Comparison of ENCODE assay signal across 16 cellular contexts in the genomic region with DNA sequence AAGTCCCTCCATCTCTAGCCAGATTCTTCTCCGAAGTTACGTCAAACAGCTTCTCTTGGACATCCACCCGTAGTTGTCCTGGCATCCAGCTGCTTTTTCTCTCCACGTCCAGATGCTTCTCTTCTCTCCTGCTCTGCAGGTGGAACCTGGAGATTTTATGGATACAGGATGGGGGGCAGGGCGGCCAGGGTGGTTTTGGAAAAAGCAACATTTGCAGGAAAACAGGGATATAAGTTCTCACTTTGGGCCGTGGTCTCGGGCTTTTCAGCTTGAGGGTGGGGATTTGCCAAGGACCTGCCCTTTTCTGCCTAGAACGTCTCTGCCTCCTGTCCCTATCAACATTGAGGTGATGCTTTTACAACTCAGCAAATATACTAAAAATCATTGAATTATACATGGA.
DNase-seq lines count a peak whose midpoint lies in the region; ATAC-seq, FAIRE-seq and TF ChIP-seq lines count a peak whose summit lies in the region.
"Had no signal": no experiment of that assay in that cellular context is flagged by ENCODE, and none has a peak within 500 bp of the region (broad histone marks: within the 10 kb centered on the region; RNA-seq: fewer than 3 reads in every experiment).

No MANE protein-coding gene starts in this region.

- no peak overlapping the region for H3K4me2 ChIP-seq in astrocyte (ENCODE audit: low read length)

- TF ChIP-seq CTCF in astrocyte (IDR thresholded peaks at IDR 0.05; ENCODE audit: insufficient read depth, low read depth, low read length): no peak

- no peak overlapping the region for H3K27ac Mint-ChIP-seq in astrocyte (ENCODE audit: unreplicated experiment)

- H3K79me2 ChIP-seq in astrocyte (ENCODE audit: insufficient read depth, low read length): no peaks in the 10 kb centered on the region

- H3K27me3 ChIP-seq in astrocyte (ENCODE audit: insufficient read depth, low read length) (no peaks in the 10 kb centered on the region), layer of hippocampus (ENCODE audit: control insufficient read depth, insufficient read depth, low read length) (no peaks in the 10 kb centered on the region)
- H3K27me3 ChIP-seq: SJCRH30 had no signal

- H3K9ac ChIP-seq in astrocyte (ENCODE audit: low read length): no peak overlapping the region
- H3K9ac ChIP-seq: GM23248 had no signal

- H4K20me1 ChIP-seq in astrocyte (ENCODE audit: insufficient read depth, low read length): no peaks in the 10 kb centered on the region

- peaks cover 6% of the 10 kb centered on the region for H3K9me3 Mint-ChIP-seq in astrocyte (ENCODE audit: unreplicated experiment)

- H3K9me3 ChIP-seq in astrocyte (ENCODE audit: insufficient read depth, low read depth, low read length): no peaks in the 10 kb centered on the region
- H3K9me3 ChIP-seq: SJCRH30 had no signal

- no peaks in the 10 kb centered on the region for H3K36me3 Mint-ChIP-seq in astrocyte (ENCODE audit: low read depth, unreplicated experiment)

- H3K4me1 Mint-ChIP-seq in astrocyte (ENCODE audit: low read depth, unreplicated experiment): no peaks in the 10 kb centered on the region

- H3K27ac ChIP-seq in astrocyte (ENCODE audit: low read depth, low read length) (no peak overlapping the region), layer of hippocampus (ENCODE audit: low read depth, low read length) (peak overlapping the region; percentile 62)
- H3K27ac ChIP-seq: C4-2B, GM23248, SJCRH30 had no signal

- no peak for FAIRE-seq in astrocyte (lab: Jason Lieb, UNC)

- H3K4me3 ChIP-seq in astrocyte (ENCODE audit: insufficient read depth, low read depth, low read length): no peak overlapping the region
- H3K4me3 ChIP-seq: GM23248, SJCRH30 had no signal

- no peak overlapping the region for H3K4me3 Mint-ChIP-seq in astrocyte (ENCODE audit: unreplicated experiment)

- H2AFZ ChIP-seq in astrocyte (ENCODE audit: low read depth, low read length): peak overlapping the region; percentile 36
- H2AFZ ChIP-seq: GM23248 had no signal

- no peak for ATAC-seq in GM21390 (IDR thresholded peaks at IDR 0.05; ENCODE audit: unreplicated experiment)

- peak; percentile 68 for DNase-seq in NCI-H146 (lab: John Stamatoyannopoulos, UW)
- no peak for DNase-seq in astrocyte (ENCODE audit: low read depth)
- no peak for DNase-seq in DMS53 (lab: John Stamatoyannopoulos, UW)
- no peak for DNase-seq in T-helper 1 cell
- no peak for DNase-seq in putamen (ENCODE audit: low spot score)
- DNase-seq: AML-193, DMS79 treated with DMSO at 0.1 percent for 48 hours, GM23248, KG1, NCI-H1105 treated with DMSO at 0.1 percent for 48 hours, NCI-H187, NCI-H2107, SJCRH30 had no signal

- H3K27me3 Mint-ChIP-seq in astrocyte (ENCODE audit: low read depth, unreplicated experiment): no peaks in the 10 kb centered on the region

- H3K4me1 ChIP-seq in astrocyte (ENCODE audit: insufficient read depth, low read length): no peaks in the 10 kb centered on the region
- H3K4me1 ChIP-seq: SJCRH30 had no signal

- no peaks in the 10 kb centered on the region for H3K36me3 ChIP-seq in astrocyte (ENCODE audit: insufficient read depth, low read length)
- H3K36me3 ChIP-seq: SJCRH30 had no signal
